In genomic region chrX:53422091-53422914, GRCh38 we compare ENCODE assay signal across 1 cellular context.
A peak's percentile ranks its signal among the peaks of the same experiment; 100 is the strongest.
TF ChIP-seq lines count a peak whose summit lies in the region.

RIBC1 (plus strand) TSS chrX:53422873; CDS start chrX:53426277, 3,404 bp downstream.
SMC1A (minus strand) TSS chrX:53422654; CDS start chrX:53422600, 54 bp downstream.

TF ChIP-seq in SK-N-SH, 30 proteins besides CTCF, POLR2A, EP300 and RAD21 (continued from another document):
- TF ChIP-seq NRF1 (IDR thresholded peaks at IDR 0.05; ENCODE audit: low read depth, low read length) (no peak; the same call in 1 of the 2 replicates), USF2 (IDR thresholded peaks at IDR 0.05; ENCODE audit: borderline replicate concordance, low read depth, low read length) (no peak), RXRA (IDR thresholded peaks at IDR 0.05; ENCODE audit: borderline replicate concordance, low read depth) (no peak), USF1 (IDR thresholded peaks at IDR 0.05; ENCODE audit: borderline replicate concordance, low read depth) (no peak), GABPA (IDR thresholded peaks at IDR 0.05; ENCODE audit: low read depth) (peak; percentile 47; the same call in 1 of the 2 replicates), NFIC (IDR thresholded peaks at IDR 0.05; ENCODE audit: borderline replicate concordance) (no peak), SMC3 (IDR thresholded peaks at IDR 0.05; ENCODE audit: low read depth, low read length) (no peak), ELF1 (IDR thresholded peaks at IDR 0.05) (peak; percentile 62), MEF2A (IDR thresholded peaks at IDR 0.05; ENCODE audit: borderline replicate concordance, low read depth) (no peak), TAF1 (IDR thresholded peaks at IDR 0.05; ENCODE audit: borderline replicate concordance, low read depth, low read length) (peak; percentile 88; the same call in 1 of the 2 replicates), GATA2 (CRISPR knock-in tag; IDR thresholded peaks at IDR 0.05) (no peak)
- TF ChIP-seq, protein P1, sequence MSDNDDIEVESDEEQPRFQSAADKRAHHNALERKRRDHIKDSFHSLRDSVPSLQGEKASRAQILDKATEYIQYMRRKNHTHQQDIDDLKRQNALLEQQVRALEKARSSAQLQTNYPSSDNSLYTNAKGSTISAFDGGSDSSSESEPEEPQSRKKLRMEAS (IDR thresholded peaks at IDR 0.05; ENCODE audit: low read depth), result no peak; the same call in none of the 2 replicates
- TF ChIP-seq, protein P2, sequence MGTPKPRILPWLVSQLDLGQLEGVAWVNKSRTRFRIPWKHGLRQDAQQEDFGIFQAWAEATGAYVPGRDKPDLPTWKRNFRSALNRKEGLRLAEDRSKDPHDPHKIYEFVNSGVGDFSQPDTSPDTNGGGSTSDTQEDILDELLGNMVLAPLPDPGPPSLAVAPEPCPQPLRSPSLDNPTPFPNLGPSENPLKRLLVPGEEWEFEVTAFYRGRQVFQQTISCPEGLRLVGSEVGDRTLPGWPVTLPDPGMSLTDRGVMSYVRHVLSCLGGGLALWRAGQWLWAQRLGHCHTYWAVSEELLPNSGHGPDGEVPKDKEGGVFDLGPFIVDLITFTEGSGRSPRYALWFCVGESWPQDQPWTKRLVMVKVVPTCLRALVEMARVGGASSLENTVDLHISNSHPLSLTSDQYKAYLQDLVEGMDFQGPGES (IDR thresholded peaks at IDR 0.05; ENCODE audit: low read depth, low read length), result no peak
TF ChIP-seq in SK-N-SH: peak in this region for 13.
